In genomic region chr15:90924375-90924774, GRCh38 we compare ENCODE assay signal across 9 cellular contexts. TPM values are rescaled to one million over a fixed set of nuclear protein-coding genes. Genes with fewer than 3 reads are reported as not detected.
A peak's percentile ranks its signal among the peaks of the same experiment; 100 is the strongest.
DNase-seq lines count a peak whose midpoint lies in the region; ATAC-seq and TF ChIP-seq lines count a peak whose summit lies in the region.
"Had no signal": no experiment of that assay in that cellular context is flagged by ENCODE, and none has a peak within 500 bp of the region (broad histone marks: within the 10 kb centered on the region; RNA-seq: fewer than 3 reads in every experiment).

No MANE protein-coding gene starts in this region.

- no peaks in the 10 kb centered on the region for H3K9me2 ChIP-seq in OCI-LY7 (ENCODE audit: insufficient read depth, low read length)

- intact Hi-C loops in OCI-LY7 (cut with micrococcal nuclease; ENCODE audit: unreplicated experiment) (no loop called here), Right ventricle myocardium superior (cut with DNase I) (no loop called here)

- no peak overlapping the region for H2AFZ ChIP-seq in OCI-LY7 (ENCODE audit: low read length)

- peaks cover 22% of the 10 kb centered on the region for H3K4me1 Mint-ChIP-seq in activated T-helper 17 cell treated with anti-CD3 and anti-CD28 coated beads, Interleukin-2, amount 50 U/mL, for 72 hours

- H3K9me3 Mint-ChIP-seq in activated T-helper 17 cell treated with anti-CD3 and anti-CD28 coated beads, Interleukin-2, amount 50 U/mL, for 72 hours: no peaks in the 10 kb centered on the region

- no peak overlapping the region for H3K27ac ChIP-seq in OCI-LY7 (ENCODE audit: low read depth, low read length, poor library complexity, severe bottlenecking)
- H3K27ac ChIP-seq: Peyer's patch had no signal

- peaks cover 35% of the 10 kb centered on the region for H3K36me3 Mint-ChIP-seq in activated T-helper 17 cell treated with anti-CD3 and anti-CD28 coated beads, Interleukin-2, amount 50 U/mL, for 72 hours (ENCODE audit: low read depth)

- H3K4me3 ChIP-seq in OCI-LY7 (ENCODE audit: low read depth, low read length, poor library complexity, severe bottlenecking): no peak overlapping the region
- H3K4me3 ChIP-seq: Peyer's patch had no signal

- TF ChIP-seq CTCF in OCI-LY7 (conservative IDR thresholded peaks at IDR 0.05; ENCODE audit: low read length): no peak

- H3K9me3 ChIP-seq in OCI-LY7 (ENCODE audit: low read length): no peaks in the 10 kb centered on the region
- H3K9me3 ChIP-seq: Peyer's patch had no signal

- peaks cover 14% of the 10 kb centered on the region for H3K4me1 ChIP-seq in OCI-LY7 (ENCODE audit: insufficient read depth, low read length, poor library complexity, severe bottlenecking)
- H3K4me1 ChIP-seq: Peyer's patch had no signal

- H3K79me2 ChIP-seq in OCI-LY7 (ENCODE audit: insufficient read depth, low read depth, low read length): peaks cover 7% of the 10 kb centered on the region; the same call in 1 of the 2 replicates

- BruUV-seq in OCI-LY7 (replicated peaks; lab: Mats Ljungman, UMichigan): no TSS peak

- peak; percentile 59 for ATAC-seq in GM19328 (IDR thresholded peaks at IDR 0.05; ENCODE audit: unreplicated experiment)
- peak; percentile 58 for ATAC-seq in HG02840 (IDR thresholded peaks at IDR 0.05; ENCODE audit: low FRiP score, unreplicated experiment)
- peak; percentile 76 for ATAC-seq in activated T-helper 17 cell treated with anti-CD3 and anti-CD28 coated beads, Interleukin-2, amount 50 U/mL, for 72 hours (replicated peaks)
- ATAC-seq in Right ventricle myocardium superior (ENCODE audit: poor library complexity): no peak

- peak overlapping the region; percentile 84 for H3K27ac Mint-ChIP-seq in activated T-helper 17 cell treated with anti-CD3 and anti-CD28 coated beads, Interleukin-2, amount 50 U/mL, for 72 hours

- POLR2A ChIA-PET in OCI-LY7 (lab: Charles Lee): no interaction called here

- no peaks in the 10 kb centered on the region for H3K27me3 Mint-ChIP-seq in activated T-helper 17 cell treated with anti-CD3 and anti-CD28 coated beads, Interleukin-2, amount 50 U/mL, for 72 hours

- no peaks in the 10 kb centered on the region for H4K20me1 ChIP-seq in OCI-LY7 (ENCODE audit: insufficient read depth, low read length)

- CTCF ChIA-PET in OCI-LY7 (lab: Charles Lee; ENCODE audit: unreplicated experiment): no interaction called here

- H3K36me3 ChIP-seq in OCI-LY7 (ENCODE audit: insufficient read depth, low read length): no peaks in the 10 kb centered on the region

- DNase-seq in OCI-LY7 (ENCODE audit: low spot score) (no peak), Right ventricle myocardium superior (no peak), LoVo (ENCODE audit: low spot score) (no peak)
- DNase-seq: effector memory CD4-positive, alpha-beta T cell; Peyer's patch; retina had no signal

- peak overlapping the region; percentile 63 for H3K4me3 Mint-ChIP-seq in activated T-helper 17 cell treated with anti-CD3 and anti-CD28 coated beads, Interleukin-2, amount 50 U/mL, for 72 hours

- no peak overlapping the region for H3K4me2 ChIP-seq in OCI-LY7 (ENCODE audit: low read length)

RNA-seq across cellular contexts. Expression of gene HDDC3, which starts 8.0 kb away (rescaled TPM):
- total RNA-seq in activated T-helper 17 cell treated with anti-CD3 and anti-CD28 coated beads, Interleukin-2, amount 50 U/mL, for 72 hours: 10 to 100 TPM; 15.9 to 19.0 TPM
- total RNA-seq in OCI-LY7 (2014; rRNA removed; shearing (Covaris generic)): 31.8 and 35.8 TPM in 2 replicates
- total RNA-seq in OCI-LY7 (2022) (38.6 and 39.7 TPM in 2 replicates), Right ventricle myocardium superior (15.5 TPM)

RNA-seq across cellular contexts. Expression of gene UNC45A, which starts 10.7 kb away (rescaled TPM):
- total RNA-seq in activated T-helper 17 cell treated with anti-CD3 and anti-CD28 coated beads, Interleukin-2, amount 50 U/mL, for 72 hours: 100 to 1,000 TPM; 101 to 103 TPM
- total RNA-seq in OCI-LY7 (2014; rRNA removed; shearing (Covaris generic)): 38.3 and 46.1 TPM in 2 replicates
- total RNA-seq in OCI-LY7 (2022) (62.3 and 68.0 TPM in 2 replicates), Right ventricle myocardium superior (26.5 TPM)

RNA-seq across cellular contexts. Expression of gene MAN2A2, which starts 21.3 kb away (rescaled TPM):
- total RNA-seq in activated T-helper 17 cell treated with anti-CD3 and anti-CD28 coated beads, Interleukin-2, amount 50 U/mL, for 72 hours: 100 to 1,000 TPM; 121 to 127 TPM
- 6.6 and 12.2 TPM in 2 replicates for total RNA-seq in OCI-LY7 (2014; rRNA removed; shearing (Covaris generic))
- 11.6 and 17.4 TPM in 2 replicates for total RNA-seq in OCI-LY7 (2022)
- 130 TPM for total RNA-seq in Right ventricle myocardium superior

RNA-seq across cellular contexts. Expression of gene RCCD1, which starts 30.3 kb away (rescaled TPM):
- 10 to 100 TPM; 31.9 to 32.8 TPM for total RNA-seq in activated T-helper 17 cell treated with anti-CD3 and anti-CD28 coated beads, Interleukin-2, amount 50 U/mL, for 72 hours
- 74.8 and 77.7 TPM in 2 replicates for total RNA-seq in OCI-LY7 (2014; rRNA removed; shearing (Covaris generic))
- 84.5 and 96.9 TPM in 2 replicates for total RNA-seq in OCI-LY7 (2022)
- total RNA-seq in Right ventricle myocardium superior: 9.3 TPM

RNA-seq across cellular contexts. Expression of gene FES, which starts 40.1 kb away (rescaled TPM):
- 100 to 1,000 TPM in 1 of 2 donors, 10 to 100 TPM in 1; 98.5 to 122 TPM for total RNA-seq in activated T-helper 17 cell treated with anti-CD3 and anti-CD28 coated beads, Interleukin-2, amount 50 U/mL, for 72 hours
- 3.3 and 4.7 TPM in 2 replicates for total RNA-seq in OCI-LY7 (2014; rRNA removed; shearing (Covaris generic))
- 3.0 and 3.2 TPM in 2 replicates for total RNA-seq in OCI-LY7 (2022)
- 17.1 TPM for total RNA-seq in Right ventricle myocardium superior
